ENCODE assay signal across 8 cellular contexts in the genomic region with DNA sequence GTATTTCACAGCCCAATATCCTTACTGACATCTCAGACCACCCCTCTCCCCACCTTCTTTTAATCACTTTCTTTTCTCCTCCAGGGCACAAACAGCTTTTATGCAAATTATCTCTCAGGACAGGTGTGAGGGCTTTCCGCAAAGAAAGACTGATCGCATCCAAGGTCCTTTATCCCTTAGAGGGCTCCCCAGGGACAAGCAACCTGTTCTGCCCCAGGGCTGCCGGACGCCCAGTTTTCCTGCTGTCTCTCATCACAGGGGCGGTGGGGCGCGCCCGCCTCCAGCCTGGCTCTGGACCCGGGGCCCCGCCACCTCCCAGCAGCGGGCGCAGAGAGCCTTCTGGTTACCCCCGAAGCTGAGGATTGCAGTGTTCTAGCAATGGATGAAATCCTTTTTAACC.
DNase-seq lines count a peak whose midpoint lies in the region; ATAC-seq lines count a peak whose summit lies in the region.

No MANE protein-coding gene starts in this region.

- H3K27me3 Mint-ChIP-seq in activated CD4-positive, alpha-beta T cell treated with anti-CD3 and anti-CD28 coated beads for 36 hours = no peaks in the 10 kb centered on the region
- no peaks in the 10 kb centered on the region for H3K27me3 Mint-ChIP-seq in activated CD4-positive, alpha-beta memory T cell treated with anti-CD3 and anti-CD28 coated beads for 36 hours
- H3K27me3 Mint-ChIP-seq in stimulated activated naive CD8-positive, alpha-beta T cell treated with anti-CD3 and anti-CD28 coated beads, Interleukin-15, amount 100 ng/mL, for 72 hours = no peaks in the 10 kb centered on the region

- H3K27ac Mint-ChIP-seq in activated CD4-positive, alpha-beta T cell treated with anti-CD3 and anti-CD28 coated beads for 36 hours = peak overlapping the region; percentile 63
- peak overlapping the region; percentile 60 for H3K27ac Mint-ChIP-seq in activated CD4-positive, alpha-beta memory T cell treated with anti-CD3 and anti-CD28 coated beads for 36 hours
- peak overlapping the region; percentile 97 to 98 for H3K27ac Mint-ChIP-seq in stimulated activated naive CD8-positive, alpha-beta T cell treated with anti-CD3 and anti-CD28 coated beads, Interleukin-15, amount 100 ng/mL, for 72 hours

- no peak for ATAC-seq in activated CD4-positive, alpha-beta T cell treated with anti-CD3 and anti-CD28 coated beads for 36 hours
- ATAC-seq in stimulated activated naive CD8-positive, alpha-beta T cell treated with anti-CD3 and anti-CD28 coated beads, Interleukin-15, amount 100 ng/mL, for 72 hours = no peak
- ATAC-seq in HG03280 (IDR thresholded peaks at IDR 0.05; ENCODE audit: unreplicated experiment) = no peak
- ATAC-seq in HG03175 (IDR thresholded peaks at IDR 0.05; ENCODE audit: unreplicated experiment) = no peak

- H3K4me1 Mint-ChIP-seq in activated CD4-positive, alpha-beta T cell treated with anti-CD3 and anti-CD28 coated beads for 36 hours = peaks cover 19% of the 10 kb centered on the region
- H3K4me1 Mint-ChIP-seq in activated CD4-positive, alpha-beta memory T cell treated with anti-CD3 and anti-CD28 coated beads for 36 hours (ENCODE audit: low read depth) = peaks cover 31% of the 10 kb centered on the region
- H3K4me1 Mint-ChIP-seq in stimulated activated naive CD8-positive, alpha-beta T cell treated with anti-CD3 and anti-CD28 coated beads, Interleukin-15, amount 100 ng/mL, for 72 hours = peaks cover 40% of the 10 kb centered on the region

- POLR2A ChIA-PET in activated CD4-positive, alpha-beta T cell treated with anti-CD3 and anti-CD28 coated beads for 36 hours (lab: Charles Lee) = no interaction called here
- POLR2A ChIA-PET in activated CD4-positive, alpha-beta memory T cell treated with anti-CD3 and anti-CD28 coated beads for 36 hours (lab: Charles Lee) = interaction anchor here (1.0 to 1.6 kb wide), 3 partner anchors 68 to 528 kb away, joined by 3 read pairs; a partner anchor contains a TSS

- CTCF ChIA-PET in activated CD4-positive, alpha-beta T cell treated with anti-CD3 and anti-CD28 coated beads for 36 hours (lab: Charles Lee) = interaction anchor here (0.6 to 0.7 kb wide), 2 partner anchors 25 to 245 kb away, joined by 3 to 4 read pairs; no protein-coding TSS in a partner anchor
- CTCF ChIA-PET in activated CD4-positive, alpha-beta memory T cell treated with anti-CD3 and anti-CD28 coated beads for 36 hours (lab: Charles Lee) = no interaction called here

- no peaks in the 10 kb centered on the region for H3K9me3 Mint-ChIP-seq in activated CD4-positive, alpha-beta T cell treated with anti-CD3 and anti-CD28 coated beads for 36 hours (ENCODE audit: low read depth)
- no peaks in the 10 kb centered on the region for H3K9me3 Mint-ChIP-seq in activated CD4-positive, alpha-beta memory T cell treated with anti-CD3 and anti-CD28 coated beads for 36 hours
- peaks cover 0 to 7% of the 10 kb centered on the region in 2 donors for H3K9me3 Mint-ChIP-seq in stimulated activated naive CD8-positive, alpha-beta T cell treated with anti-CD3 and anti-CD28 coated beads, Interleukin-15, amount 100 ng/mL, for 72 hours

- peaks cover 8% of the 10 kb centered on the region for H3K27me3 ChIP-seq in iPS-15b (ENCODE audit: control insufficient read depth, insufficient read depth, low read length)

- intact Hi-C loops in activated CD4-positive, alpha-beta T cell treated with anti-CD3 and anti-CD28 coated beads for 36 hours (cut with DNase I, micrococcal nuclease) = loop anchor here (1.0 to 5.0 kb wide), 6 partner anchors 42 to 528 kb away; a partner anchor contains a TSS
- intact Hi-C loops in activated CD4-positive, alpha-beta memory T cell treated with anti-CD3 and anti-CD28 coated beads for 36 hours (cut with micrococcal nuclease) = loop anchor here (1.0 to 5.0 kb wide), 6 partner anchors 14 to 893 kb away; a partner anchor contains a TSS

- H3K4me3 ChIP-seq in iPS-15b (ENCODE audit: low read depth, low read length) = peak overlapping the region; percentile 39

- no peak overlapping the region for H3K9ac ChIP-seq in iPS-15b (ENCODE audit: low read depth, low read length)

- no peaks in the 10 kb centered on the region for H3K36me3 Mint-ChIP-seq in activated CD4-positive, alpha-beta T cell treated with anti-CD3 and anti-CD28 coated beads for 36 hours (ENCODE audit: low read depth)
- H3K36me3 Mint-ChIP-seq in activated CD4-positive, alpha-beta memory T cell treated with anti-CD3 and anti-CD28 coated beads for 36 hours = no peaks in the 10 kb centered on the region

- no peaks in the 10 kb centered on the region for H3K36me3 ChIP-seq in iPS-15b (ENCODE audit: control insufficient read depth, insufficient read depth, low read length)

- H3K9me3 ChIP-seq in iPS-15b (ENCODE audit: control insufficient read depth, insufficient read depth, low read length) = no peaks in the 10 kb centered on the region

- H3K4me3 Mint-ChIP-seq in activated CD4-positive, alpha-beta T cell treated with anti-CD3 and anti-CD28 coated beads for 36 hours = peak overlapping the region; percentile 66
- H3K4me3 Mint-ChIP-seq in activated CD4-positive, alpha-beta memory T cell treated with anti-CD3 and anti-CD28 coated beads for 36 hours = peak overlapping the region; percentile 55
- peak overlapping the region; percentile 86 to 87 for H3K4me3 Mint-ChIP-seq in stimulated activated naive CD8-positive, alpha-beta T cell treated with anti-CD3 and anti-CD28 coated beads, Interleukin-15, amount 100 ng/mL, for 72 hours

- H3K4me1 ChIP-seq in iPS-15b (ENCODE audit: control insufficient read depth, insufficient read depth, low read length) = peaks cover 14% of the 10 kb centered on the region

- no peak for DNase-seq in activated CD4-positive, alpha-beta T cell treated with anti-CD3 and anti-CD28 coated beads for 36 hours
- no peak for DNase-seq in activated CD4-positive, alpha-beta T cell treated with anti-CD3 and anti-CD28 coated beads, Interleukin-2, amount 50 U/mL, for 48 hours
- no peak for DNase-seq in activated CD4-positive, alpha-beta memory T cell treated with anti-CD3 and anti-CD28 coated beads for 36 hours
- DNase-seq in stimulated activated naive CD8-positive, alpha-beta T cell treated with anti-CD3 and anti-CD28 coated beads, Interleukin-15, amount 100 ng/mL, for 72 hours = no peak
- no peak for DNase-seq in activated CD8-positive, alpha-beta memory T cell treated with anti-CD3 and anti-CD28 coated beads, Interleukin-2, amount 50 U/mL, for 48 hours
